Comparison of ENCODE assay signal across 19 cellular contexts in the genomic region with DNA sequence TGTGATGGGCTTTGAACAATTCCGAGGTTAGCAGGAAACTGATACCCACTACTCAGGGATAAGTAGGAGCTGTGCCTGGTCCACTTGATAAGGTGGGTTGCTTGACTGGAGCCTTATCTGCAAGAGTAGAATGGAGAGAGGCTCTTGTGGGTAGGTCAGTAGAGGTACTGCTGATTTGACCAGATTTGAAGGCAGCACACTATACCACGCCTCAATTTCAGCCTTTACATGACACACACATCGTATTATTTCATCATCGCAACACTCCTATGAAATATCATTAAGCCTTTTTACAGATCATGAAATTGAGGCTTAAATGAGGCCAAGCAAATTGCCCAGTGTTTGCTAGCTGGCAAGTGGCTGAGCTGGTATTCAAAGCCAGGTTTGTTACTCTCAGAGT.
"Had no signal": no experiment of that assay in that cellular context is flagged by ENCODE, and none has a peak within 500 bp of the region (broad histone marks: within the 10 kb centered on the region; RNA-seq: fewer than 3 reads in every experiment).

No MANE protein-coding gene starts in this region.

- H3K36me3 Mint-ChIP-seq: neural progenitor cell had no signal

- H3K4me1 ChIP-seq: colonic mucosa had no signal

- H3K27me3 Mint-ChIP-seq: activated CD8-positive, alpha-beta T cell treated with anti-CD3 and anti-CD28 coated beads for 36 hours; stimulated activated naive CD8-positive, alpha-beta T cell treated with anti-CD3 and anti-CD28 coated beads, Interleukin-15, amount 100 ng/mL, for 72 hours had no signal

- DNase-seq: activated CD8-positive, alpha-beta memory T cell treated with anti-CD3 and anti-CD28 coated beads, Interleukin-2, amount 50 U/mL, for 4 hours; activated CD8-positive, alpha-beta T cell treated with anti-CD3 and anti-CD28 coated beads for 36 hours; activated gamma-delta T cell; activated T-cell treated with anti-CD3 and anti-CD28 coated beads, Interleukin-2, amount 50 U/mL, for 48 hours; amniotic stem cell; central memory CD4-positive, alpha-beta T cell; colonic mucosa; foreskin keratinocyte; glutamatergic neuron; hypothalamus; kidney; left ventricle myocardium superior; ovary; stimulated activated CD4-positive, alpha-beta T cell treated with anti-CD3 and anti-CD28 coated beads, Interleukin-1b, Interleukin-23, amount 100 ng/mL, for 48 hours; stimulated activated naive CD8-positive, alpha-beta T cell treated with anti-CD3 and anti-CD28 coated beads, Interleukin-15, amount 100 ng/mL, for 72 hours had no signal

- H3K9me3 Mint-ChIP-seq: activated CD8-positive, alpha-beta T cell treated with anti-CD3 and anti-CD28 coated beads for 36 hours; neural progenitor cell; stimulated activated naive CD8-positive, alpha-beta T cell treated with anti-CD3 and anti-CD28 coated beads, Interleukin-15, amount 100 ng/mL, for 72 hours had no signal

- H3K36me3 ChIP-seq: colonic mucosa, neural progenitor cell, ovary had no signal

- H3K27me3 ChIP-seq: colonic mucosa, foreskin keratinocyte, neural progenitor cell, ovary had no signal

- H3K4me2 ChIP-seq: neural progenitor cell had no signal

- H3K9ac ChIP-seq: neural progenitor cell had no signal

- H3K4me3 ChIP-seq: colonic mucosa, neural progenitor cell, ovary had no signal

- H3K27ac Mint-ChIP-seq: activated CD8-positive, alpha-beta T cell treated with anti-CD3 and anti-CD28 coated beads for 36 hours; activated naive CD4-positive, alpha-beta T cell treated with anti-CD3 and anti-CD28 coated beads, Interleukin-2, amount 50 U/mL, for 72 hours; neural progenitor cell; stimulated activated naive CD8-positive, alpha-beta T cell treated with anti-CD3 and anti-CD28 coated beads, Interleukin-15, amount 100 ng/mL, for 72 hours had no signal

- H3K9me3 ChIP-seq: colonic mucosa, ovary had no signal

- ATAC-seq: activated CD8-positive, alpha-beta T cell treated with anti-CD3 and anti-CD28 coated beads for 36 hours; activated naive CD4-positive, alpha-beta T cell treated with anti-CD3 and anti-CD28 coated beads, Interleukin-2, amount 50 U/mL, for 72 hours; foreskin keratinocyte; left ventricle myocardium superior; sciatic nerve; stimulated activated naive CD8-positive, alpha-beta T cell treated with anti-CD3 and anti-CD28 coated beads, Interleukin-15, amount 100 ng/mL, for 72 hours had no signal

- H3K27ac ChIP-seq: colonic mucosa, foreskin keratinocyte, neural progenitor cell, ovary, VCaP had no signal

- H3K4me3 Mint-ChIP-seq: activated CD8-positive, alpha-beta T cell treated with anti-CD3 and anti-CD28 coated beads for 36 hours; neural progenitor cell; stimulated activated naive CD8-positive, alpha-beta T cell treated with anti-CD3 and anti-CD28 coated beads, Interleukin-15, amount 100 ng/mL, for 72 hours had no signal

- H2AFZ ChIP-seq: neural progenitor cell had no signal
